ENCODE assay signal across 31 cellular contexts in genomic region chrX:150038356-150038755, GRCh38.
DNase-seq lines count a peak whose midpoint lies in the region; ATAC-seq and TF ChIP-seq lines count a peak whose summit lies in the region.
"Had no signal": no experiment of that assay in that cellular context is flagged by ENCODE, and none has a peak within 500 bp of the region (broad histone marks: within the 10 kb centered on the region; RNA-seq: fewer than 3 reads in every experiment).

No MANE protein-coding gene starts in this region.

- peaks cover 31% of the 10 kb centered on the region for H3K9me3 Mint-ChIP-seq in osteocyte (ENCODE audit: unreplicated experiment)
- H3K9me3 Mint-ChIP-seq: activated CD4-positive, alpha-beta memory T cell treated with anti-CD3 and anti-CD28 coated beads, Interleukin-2, amount 10 ng/mL, durations not matched to agents 7 days and 5 days had no signal

- TF ChIP-seq CTCF in brain microvascular endothelial cell (IDR thresholded peaks at IDR 0.05; ENCODE audit: low read depth, low read length, missing control alignments) (no peak), osteocyte (IDR thresholded peaks at IDR 0.05) (no peak)

- H3K27me3 ChIP-seq in brain microvascular endothelial cell (replicated peaks) = no peaks in the 10 kb centered on the region
- H3K27me3 ChIP-seq in right cardiac atrium (ENCODE audit: control insufficient read depth, insufficient read depth) = no peaks in the 10 kb centered on the region
- H3K27me3 ChIP-seq: upper lobe of right lung had no signal

- H3K36me3 ChIP-seq in brain microvascular endothelial cell (replicated peaks) = no peaks in the 10 kb centered on the region
- H3K36me3 ChIP-seq: left ventricle myocardium inferior, upper lobe of right lung had no signal

- peaks cover 42% of the 10 kb centered on the region for H3K4me1 Mint-ChIP-seq in osteocyte (ENCODE audit: unreplicated experiment)
- H3K4me1 Mint-ChIP-seq: activated CD4-positive, alpha-beta memory T cell treated with anti-CD3 and anti-CD28 coated beads, Interleukin-2, amount 10 ng/mL, durations not matched to agents 7 days and 5 days; activated T-helper 17 cell treated with anti-CD3 and anti-CD28 coated beads, Interleukin-2, amount 50 U/mL, for 72 hours; CD4-positive, CD25-positive, alpha-beta regulatory T cell; IgD-negative memory B cell; mesothelial cell of epicardium; naive thymus-derived CD8-positive, alpha-beta T cell had no signal

- DNase-seq in EL = peak; percentile 43
- DNase-seq in NCI-H460 (ENCODE audit: extremely low read depth, low read depth) = peak; percentile 15
- DNase-seq in brain microvascular endothelial cell = peak; percentile 43
- DNase-seq in osteocyte (ENCODE audit: extremely low spot score, unreplicated experiment) = no peak
- DNase-seq in right cardiac atrium = no peak
- DNase-seq in T-helper 1 cell = no peak
- DNase-seq in stimulated activated CD4-positive, alpha-beta T cell treated with anti-CD3 and anti-CD28 coated beads, Interleukin-2, amount 100 ng/mL, for 48 hours = no peak
- DNase-seq: activated CD4-positive, alpha-beta memory T cell treated with anti-CD3 and anti-CD28 coated beads, Interleukin-2, amount 10 ng/mL, durations not matched to agents 7 days and 5 days; activated CD4-positive, alpha-beta T cell treated with anti-CD3 and anti-CD28 coated beads for 1 hour; aorta; caudate nucleus; CD4-positive, CD25-positive, alpha-beta regulatory T cell; DMS 273 treated with DMSO at 0.1 percent for 48 hours; GDM1; left ventricle myocardium inferior; naive thymus-derived CD8-positive, alpha-beta T cell; NCI-H1092 treated with DMSO at 0.1 percent for 48 hours; NCI-H187; NCI-H2171 treated with DMSO at 0.1 percent for 48 hours; NCI-H524; NK-92 treated with Interleukin-12 subunit alpha and Interleukin-12 subunit beta, amount 100 ng/mL, for 24 hours; occipital lobe; stimulated activated CD4-positive, alpha-beta T cell treated with anti-CD3 and anti-CD28 coated beads, Interleukin-2, amount 100 ng/mL, for 24 hours; upper lobe of right lung had no signal

- H3K4me3 ChIP-seq in brain microvascular endothelial cell (ENCODE audit: low read depth, low read length) = no peak overlapping the region
- H3K4me3 ChIP-seq in right cardiac atrium (ENCODE audit: low read length) = no peak overlapping the region
- H3K4me3 ChIP-seq: left ventricle myocardium inferior, PC-9, upper lobe of right lung had no signal

- no peaks in the 10 kb centered on the region for H3K27me3 Mint-ChIP-seq in osteocyte (ENCODE audit: unreplicated experiment)
- H3K27me3 Mint-ChIP-seq: IgD-negative memory B cell had no signal

- no peaks in the 10 kb centered on the region for H3K9me3 ChIP-seq in right cardiac atrium (ENCODE audit: control insufficient read depth, low read length)
- H3K9me3 ChIP-seq: upper lobe of right lung had no signal

- peaks cover 1% of the 10 kb centered on the region for H3K4me1 ChIP-seq in right cardiac atrium (ENCODE audit: control insufficient read depth, insufficient read depth, low read length)
- H3K4me1 ChIP-seq: left ventricle myocardium inferior, upper lobe of right lung had no signal

- ATAC-seq in HG03025 (IDR thresholded peaks at IDR 0.05; ENCODE audit: low FRiP score, unreplicated experiment) (no peak), right cardiac atrium (no peak)
- ATAC-seq: activated T-helper 17 cell treated with anti-CD3 and anti-CD28 coated beads, Interleukin-2, amount 50 U/mL, for 72 hours; naive thymus-derived CD8-positive, alpha-beta T cell; upper lobe of right lung had no signal

- intact Hi-C loops in right cardiac atrium (cut with DNase I) = no loop called here

- 80% methylated on average over 3 of the region's 3 CpGs for WGBS in right cardiac atrium

- peak overlapping the region; percentile 91 for H3K27ac Mint-ChIP-seq in osteocyte (ENCODE audit: unreplicated experiment)
- H3K27ac Mint-ChIP-seq: activated CD4-positive, alpha-beta memory T cell treated with anti-CD3 and anti-CD28 coated beads, Interleukin-2, amount 10 ng/mL, durations not matched to agents 7 days and 5 days; activated naive CD8-positive, alpha-beta T cell; activated T-helper 17 cell treated with anti-CD3 and anti-CD28 coated beads, Interleukin-2, amount 50 U/mL, for 72 hours; CD4-positive, CD25-positive, alpha-beta regulatory T cell; IgD-negative memory B cell; mesothelial cell of epicardium; naive thymus-derived CD8-positive, alpha-beta T cell; T-helper 1 cell treated with Interleukin-12 subunit alpha and Interleukin-12 subunit beta and Interleukin-4 antibody, amounts not matched to agents 30 μg/mL and 1 μg/mL, for 36 hours had no signal

- in situ Hi-C loops in brain microvascular endothelial cell (cut with HindIII; ENCODE audit: low pct_ligation_motif_present, low sequenced_read_pairs) = no loop called here

- no peak overlapping the region for H3K4me3 Mint-ChIP-seq in osteocyte (ENCODE audit: unreplicated experiment)
- H3K4me3 Mint-ChIP-seq: activated CD4-positive, alpha-beta memory T cell treated with anti-CD3 and anti-CD28 coated beads, Interleukin-2, amount 10 ng/mL, durations not matched to agents 7 days and 5 days; activated naive CD8-positive, alpha-beta T cell; activated T-helper 17 cell treated with anti-CD3 and anti-CD28 coated beads, Interleukin-2, amount 50 U/mL, for 72 hours; CD4-positive, CD25-positive, alpha-beta regulatory T cell; IgD-negative memory B cell; mesothelial cell of epicardium; naive thymus-derived CD8-positive, alpha-beta T cell; T-helper 1 cell treated with Interleukin-12 subunit alpha and Interleukin-12 subunit beta and Interleukin-4 antibody, amounts not matched to agents 30 μg/mL and 1 μg/mL, for 36 hours had no signal

- no peak overlapping the region for H3K27ac ChIP-seq in brain microvascular endothelial cell
- H3K27ac ChIP-seq in right cardiac atrium (ENCODE audit: low read length) = no peak overlapping the region
- H3K27ac ChIP-seq: left ventricle myocardium inferior, PC-9, upper lobe of right lung had no signal

- H3K36me3 Mint-ChIP-seq in osteocyte (ENCODE audit: unreplicated experiment) = peaks cover 8% of the 10 kb centered on the region
- H3K36me3 Mint-ChIP-seq: CD4-positive, CD25-positive, alpha-beta regulatory T cell; mesothelial cell of epicardium had no signal

Comparison
In these comparisons a context has a peak if more than half of its experiments do, and no peak if none do; other contexts are left out.
1. DNase-seq: peak in EL (single experiment), NCI-H460 (single experiment) and brain microvascular endothelial cell (single experiment); none in osteocyte (single experiment), right cardiac atrium (0 of 3), T-helper 1 cell (0 of 5) and stimulated activated CD4-positive, alpha-beta T cell treated with anti-CD3 and anti-CD28 coated beads, Interleukin-2, amount 100 ng/mL, for 48 hours (0 of 2).